In genomic region chr2:43455296-43455695, GRCh38 we compare ENCODE assay signal across 19 cellular contexts.
DNase-seq lines count a peak whose midpoint lies in the region; ATAC-seq and TF ChIP-seq lines count a peak whose summit lies in the region.
"Had no signal": no experiment of that assay in that cellular context is flagged by ENCODE, and none has a peak within 500 bp of the region (broad histone marks: within the 10 kb centered on the region; RNA-seq: fewer than 3 reads in every experiment).

No MANE protein-coding gene starts in this region.

- TF ChIP-seq CTCF in MCF 10A (IDR thresholded peaks at IDR 0.05; ENCODE audit: unreplicated experiment) (no peak), mammary epithelial cell (conservative IDR thresholded peaks at IDR 0.05 in 1 of 2, IDR thresholded peaks at IDR 0.05 in 1 of 2; ENCODE audit: extremely low read depth in 1 of 2, insufficient read depth in 1 of 2, low read depth in 1 of 2, low read length in 2 of 2) (no peak), choroid plexus epithelial cell (conservative IDR thresholded peaks at IDR 0.05; ENCODE audit: low read depth, low read length) (no peak), nephron (IDR thresholded peaks at IDR 0.05; ENCODE audit: unreplicated experiment in 3 of 3) (no peak)

- H3K27ac Mint-ChIP-seq in MCF 10A (ENCODE audit: low read depth, unreplicated experiment): peak overlapping the region; percentile 78
- peak overlapping the region; percentile 64 to 82 (median 75) for H3K27ac Mint-ChIP-seq in nephron
- H3K27ac Mint-ChIP-seq in stimulated activated memory B cell treated with anti-CD40 and anti-IgM and Interleukin-4, amounts not matched to agents 10 μg/mL and 1 μg/mL and 100 μg/mL, for 72 hours: no peak overlapping the region
- H3K27ac Mint-ChIP-seq in CD8-positive, alpha-beta memory T cell: no peak overlapping the region
- H3K27ac Mint-ChIP-seq: T-helper 17 cell had no signal

- H3K4me3 ChIP-seq in mammary epithelial cell (replicated peaks in 1 of 3; ENCODE audit: insufficient read depth in 1 of 3, low read depth in 2 of 3, low read length in 3 of 3) (no peak overlapping the region), choroid plexus epithelial cell (ENCODE audit: low read depth, low read length) (no peak overlapping the region), HAP-1 (no peak overlapping the region)
- H3K4me3 ChIP-seq in CD8-positive, alpha-beta memory T cell (ENCODE audit: low read length): no peak overlapping the region
- H3K4me3 ChIP-seq: ovary, SK-N-MC had no signal

- no peak overlapping the region for H3K4me2 ChIP-seq in mammary epithelial cell (ENCODE audit: insufficient read depth, low read depth, low read length)

- no peak overlapping the region for H2AFZ ChIP-seq in mammary epithelial cell (ENCODE audit: low read depth, low read length)

- H3K4me1 Mint-ChIP-seq in MCF 10A (ENCODE audit: insufficient read depth, unreplicated experiment): peaks cover 42% of the 10 kb centered on the region
- peaks cover 39% of the 10 kb centered on the region for H3K4me1 Mint-ChIP-seq in nephron
- peaks cover 30% of the 10 kb centered on the region for H3K4me1 Mint-ChIP-seq in stimulated activated memory B cell treated with anti-CD40 and anti-IgM and Interleukin-4, amounts not matched to agents 10 μg/mL and 1 μg/mL and 100 μg/mL, for 72 hours
- H3K4me1 Mint-ChIP-seq in CD8-positive, alpha-beta memory T cell: peaks cover 3 to 13% (median 4%) of the 10 kb centered on the region in 3 donors

- H3K4me3 Mint-ChIP-seq in MCF 10A (ENCODE audit: unreplicated experiment) (no peak overlapping the region), nephron (no peak overlapping the region)
- no peak overlapping the region for H3K4me3 Mint-ChIP-seq in stimulated activated memory B cell treated with anti-CD40 and anti-IgM and Interleukin-4, amounts not matched to agents 10 μg/mL and 1 μg/mL and 100 μg/mL, for 72 hours
- H3K4me3 Mint-ChIP-seq in CD8-positive, alpha-beta memory T cell: peak overlapping the region in 1 of 7 donors; percentile 7
- H3K4me3 Mint-ChIP-seq: T-helper 17 cell had no signal

- DNase-seq in MCF 10A (ENCODE audit: unreplicated experiment) (no peak), mammary epithelial cell (no peak), choroid plexus epithelial cell (ENCODE audit: low read depth) (peak; percentile 49), NCI-H128 (lab: John Stamatoyannopoulos, UW; ENCODE audit: unreplicated experiment) (no peak), HAP-1 (ENCODE audit: low spot score in 2 of 2) (no peak)
- DNase-seq in CD8-positive, alpha-beta memory T cell: no peak
- DNase-seq: activated CD4-positive, alpha-beta T cell treated with anti-CD3 and anti-CD28 coated beads for 4 hours; activated naive CD4-positive, alpha-beta T cell treated with anti-CD3 and anti-CD28 coated beads, Interleukin-2, amount 50 U/mL, for 16 hours; activated T-cell treated with anti-CD3 and anti-CD28 coated beads, Interleukin-2, amount 50 U/mL, for 48 hours; BE2C; Karpas-422; NCI-H1105 treated with DMSO at 0.1 percent for 48 hours; NCI-H2107; NCI-H510A; ovary; T-helper 17 cell had no signal

- no TSS peak for BruUV-seq in MCF 10A (replicated peaks; lab: Mats Ljungman, UMichigan)
- BruUV-seq in mammary epithelial cell (replicated peaks; lab: Mats Ljungman, UMichigan): no TSS peak

- H3K4me1 ChIP-seq in mammary epithelial cell (ENCODE audit: insufficient read depth, low read length) (peaks cover 40% of the 10 kb centered on the region), HAP-1 (no peaks in the 10 kb centered on the region)
- H3K4me1 ChIP-seq in CD8-positive, alpha-beta memory T cell (ENCODE audit: insufficient read depth, low read length): no peaks in the 10 kb centered on the region

- H3K36me3 ChIP-seq in mammary epithelial cell (ENCODE audit: insufficient read depth, low read length) (no peaks in the 10 kb centered on the region), HAP-1 (replicated peaks) (no peaks in the 10 kb centered on the region)
- H3K36me3 ChIP-seq in CD8-positive, alpha-beta memory T cell (ENCODE audit: insufficient read depth, low read length): no peaks in the 10 kb centered on the region
- H3K36me3 ChIP-seq: BE2C, ovary had no signal

- H3K79me2 ChIP-seq in mammary epithelial cell (ENCODE audit: insufficient read depth, low read length): no peaks in the 10 kb centered on the region

- H3K36me3 Mint-ChIP-seq in MCF 10A (ENCODE audit: insufficient read depth, unreplicated experiment): peaks cover 8% of the 10 kb centered on the region
- peaks cover 8% of the 10 kb centered on the region for H3K36me3 Mint-ChIP-seq in nephron (ENCODE audit: low read depth)
- H3K36me3 Mint-ChIP-seq in stimulated activated memory B cell treated with anti-CD40 and anti-IgM and Interleukin-4, amounts not matched to agents 10 μg/mL and 1 μg/mL and 100 μg/mL, for 72 hours: peaks cover 50% of the 10 kb centered on the region
- peaks cover 21 to 45% (median 23%) of the 10 kb centered on the region in 3 donors for H3K36me3 Mint-ChIP-seq in CD8-positive, alpha-beta memory T cell

- H3K27me3 Mint-ChIP-seq in MCF 10A (ENCODE audit: insufficient read depth, unreplicated experiment) (no peaks in the 10 kb centered on the region), nephron (ENCODE audit: low read depth) (no peaks in the 10 kb centered on the region)
- H3K27me3 Mint-ChIP-seq in stimulated activated memory B cell treated with anti-CD40 and anti-IgM and Interleukin-4, amounts not matched to agents 10 μg/mL and 1 μg/mL and 100 μg/mL, for 72 hours: no peaks in the 10 kb centered on the region
- H3K27me3 Mint-ChIP-seq in CD8-positive, alpha-beta memory T cell: no peaks in the 10 kb centered on the region
- H3K27me3 Mint-ChIP-seq: T-helper 17 cell had no signal

- no peak overlapping the region for H3K27ac ChIP-seq in mammary epithelial cell (ENCODE audit: insufficient read depth, low read depth, low read length)
- no peak overlapping the region for H3K27ac ChIP-seq in CD8-positive, alpha-beta memory T cell (ENCODE audit: low read depth, low read length)
- H3K27ac ChIP-seq: ovary, SK-N-MC had no signal

- H3K9ac ChIP-seq in mammary epithelial cell (ENCODE audit: insufficient read depth, low read length): no peak overlapping the region

- in situ Hi-C loops in mammary epithelial cell (cut with MboI; ENCODE audit: low sequenced_read_pairs in 2 of 2) (no loop called here), HAP-1 (cut with MboI; ENCODE audit: low sequenced_read_pairs) (no loop called here)

- POLR2A ChIA-PET in MCF 10A (lab: Yijun Ruan, JAX): interaction anchor here (0.6 to 1.8 kb wide), 12 partner anchors 9 to 231 kb away, joined by 3 to 7 read pairs (median 4); partner anchors contain the start of gene ZFP36L2
- POLR2A ChIA-PET in CD8-positive, alpha-beta memory T cell (lab: Charles Lee): no interaction called here

- dilution Hi-C loops in mammary epithelial cell (cut with HindIII; ENCODE audit: low sequenced_read_pairs): no loop called here

- H3K9me3 Mint-ChIP-seq in MCF 10A (ENCODE audit: unreplicated experiment): no peaks in the 10 kb centered on the region
- no peaks in the 10 kb centered on the region for H3K9me3 Mint-ChIP-seq in nephron
- peaks cover 7% of the 10 kb centered on the region for H3K9me3 Mint-ChIP-seq in stimulated activated memory B cell treated with anti-CD40 and anti-IgM and Interleukin-4, amounts not matched to agents 10 μg/mL and 1 μg/mL and 100 μg/mL, for 72 hours
- H3K9me3 Mint-ChIP-seq in CD8-positive, alpha-beta memory T cell: peaks cover 0 to 6% (median 2%) of the 10 kb centered on the region in 5 donors

- CTCF ChIA-PET in MCF 10A (lab: Yijun Ruan, JAX): interaction anchor here (0.6 to 1.5 kb wide), 5 partner anchors 25 to 508 kb away, joined by 3 to 12 read pairs (median 4); no protein-coding TSS in a partner anchor
- CTCF ChIA-PET in mammary epithelial cell (lab: Charles Lee; ENCODE audit: low non-redundant PET): no interaction called here
- CTCF ChIA-PET in CD8-positive, alpha-beta memory T cell (lab: Charles Lee): no interaction called here

- 93% methylated on average over 5 of the region's 5 CpGs for whole genome bisulfite sequencing in mammary epithelial cell (ENCODE audit: low coverage, missing lambda C conversion rate)

- H3K27me3 ChIP-seq in mammary epithelial cell (ENCODE audit: insufficient read depth, low read length) (no peaks in the 10 kb centered on the region), HAP-1 (ENCODE audit: low read depth) (no peaks in the 10 kb centered on the region)
- H3K27me3 ChIP-seq in CD8-positive, alpha-beta memory T cell (ENCODE audit: insufficient read depth, low read length, poor library complexity, severe bottlenecking): no peaks in the 10 kb centered on the region
- H3K27me3 ChIP-seq: BE2C, ovary had no signal

- H3K9me3 ChIP-seq in mammary epithelial cell (replicated peaks; ENCODE audit: insufficient read depth, low read length): no peaks in the 10 kb centered on the region
- no peaks in the 10 kb centered on the region for H3K9me3 ChIP-seq in HAP-1
- no peaks in the 10 kb centered on the region for H3K9me3 ChIP-seq in CD8-positive, alpha-beta memory T cell (ENCODE audit: low read length)
- H3K9me3 ChIP-seq: BE2C, ovary had no signal

- H4K20me1 ChIP-seq in mammary epithelial cell (ENCODE audit: insufficient read depth, low read length): no peaks in the 10 kb centered on the region

- intact Hi-C loops in MCF 10A (cut with micrococcal nuclease): no loop called here
- intact Hi-C loops in mammary epithelial cell (cut with micrococcal nuclease): no loop called here

- ATAC-seq in stimulated activated memory B cell treated with anti-CD40 and anti-IgM and Interleukin-4, amounts not matched to agents 10 μg/mL and 1 μg/mL and 100 μg/mL, for 72 hours: no peak
- ATAC-seq: T-helper 17 cell had no signal

Comparison
In these comparisons a context has a peak if more than half of its experiments do, and no peak if none do; other contexts are left out.
1. H3K27ac Mint-ChIP-seq: peak in MCF 10A (single experiment) and nephron (3 of 3); none in stimulated activated memory B cell treated with anti-CD40 and anti-IgM and Interleukin-4, amounts not matched to agents 10 μg/mL and 1 μg/mL and 100 μg/mL, for 72 hours (single experiment) and CD8-positive, alpha-beta memory T cell (0 of 8).